Comparison of ENCODE assay signal across 8 cellular contexts in the genomic region with DNA sequence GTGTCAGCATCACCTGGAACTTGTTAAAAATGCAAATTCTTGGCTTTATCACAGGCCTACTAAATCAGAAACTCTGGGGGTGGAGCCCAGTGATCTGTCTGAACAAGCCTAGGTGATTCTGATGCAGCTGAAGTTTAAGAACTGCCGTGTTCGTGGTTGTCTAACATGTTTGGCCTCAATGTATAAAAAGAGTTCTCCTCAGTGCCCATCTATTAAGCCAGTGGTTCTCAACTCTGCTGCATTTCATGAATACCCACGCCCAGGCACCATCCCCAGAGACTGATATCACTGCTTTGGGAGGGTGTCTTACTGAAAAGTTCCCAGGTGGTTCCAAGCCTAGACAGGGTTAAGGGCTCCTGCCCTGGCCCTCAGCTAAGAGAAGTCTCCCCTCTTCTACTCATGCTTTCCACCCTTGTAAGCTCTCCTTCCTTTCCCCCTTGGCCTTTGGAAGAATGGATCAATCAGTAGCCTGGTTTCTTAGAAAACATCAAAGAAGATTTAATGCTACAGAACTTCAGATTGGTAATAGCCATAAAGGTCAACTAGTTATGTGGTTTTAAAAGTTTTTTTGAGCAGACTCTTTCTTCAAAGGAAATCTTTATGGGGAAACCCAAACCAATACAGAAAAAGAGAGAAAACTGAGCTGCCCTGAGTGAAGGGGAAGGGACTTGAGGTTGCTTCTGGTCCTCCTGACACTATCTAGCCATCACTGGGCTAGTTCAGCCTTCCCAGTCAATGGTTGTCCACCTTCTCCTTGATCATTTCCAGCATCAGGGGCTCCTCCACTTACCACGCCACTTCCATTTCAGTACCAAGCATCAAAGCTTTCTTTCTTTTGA. TPM values are rescaled to one million over a fixed set of nuclear protein-coding genes. Genes with fewer than 3 reads are reported as not detected.
DNase-seq lines count a peak whose midpoint lies in the region; ATAC-seq and TF ChIP-seq lines count a peak whose summit lies in the region.

No MANE protein-coding gene starts in this region.

- CTCF ChIA-PET in HEK293T (lab: Yijun Ruan, JAX) = no interaction called here

- TF ChIP-seq CTCF in GM12865 (IDR thresholded peaks at IDR 0.05; ENCODE audit: insufficient read depth, low read depth, low read length, missing control alignments) = no peak

- DNase-seq in GM12865 (ENCODE audit: low read depth) (peak; percentile 81), D341Med (ENCODE audit: low spot score) (no peak), NCI-H1436 treated with DMSO at 0.1 percent for 48 hours (lab: John Stamatoyannopoulos, UW) (no peak), HEK293T (ENCODE audit: extremely low spot score) (no peak), NCI-H1092 (lab: John Stamatoyannopoulos, UW) (no peak)

- H3K4me3 ChIP-seq in GM12865 (ENCODE audit: low read depth, low read length) = no peak overlapping the region

- ATAC-seq in GM21515 (IDR thresholded peaks at IDR 0.05; ENCODE audit: unreplicated experiment) = peak; percentile 61
- ATAC-seq in HG03565 (IDR thresholded peaks at IDR 0.05; ENCODE audit: unreplicated experiment) = peak; percentile 43
- ATAC-seq in esophagus mucosa = peak; percentile 58

- POLR2A ChIA-PET in HEK293T (lab: Yijun Ruan, JAX) = no interaction called here

TF ChIP-seq in HEK293T, 16 proteins besides CTCF, POLR2A, EP300 and RAD21:
- TF ChIP-seq CTBP1 (IDR thresholded peaks at IDR 0.05; ENCODE audit: borderline replicate concordance) (no peak), NFRKB (IDR thresholded peaks at IDR 0.05) (no peak), L3MBTL2 (conservative IDR thresholded peaks at IDR 0.05) (no peak), LEF1 (IDR thresholded peaks at IDR 0.05; ENCODE audit: borderline replicate concordance) (no peak), FOXA1 (IDR thresholded peaks at IDR 0.05) (no peak), ELF4 (IDR thresholded peaks at IDR 0.05) (no peak), FOXM1 (IDR thresholded peaks at IDR 0.05; ENCODE audit: borderline replicate concordance) (no peak), TARDBP (IDR thresholded peaks at IDR 0.05) (no peak), BHLHE40 (IDR thresholded peaks at IDR 0.05; ENCODE audit: borderline replicate concordance) (no peak), SP1 (IDR thresholded peaks at IDR 0.05) (no peak), ARNT (IDR thresholded peaks at IDR 0.05) (no peak)

RNA-seq across cellular contexts. Expression of a gene that starts 38.9 kb away (rescaled TPM):
- 8.8 TPM for total RNA-seq in esophagus mucosa
